Comparison of ENCODE assay signal across 22 cellular contexts in the genomic region with DNA sequence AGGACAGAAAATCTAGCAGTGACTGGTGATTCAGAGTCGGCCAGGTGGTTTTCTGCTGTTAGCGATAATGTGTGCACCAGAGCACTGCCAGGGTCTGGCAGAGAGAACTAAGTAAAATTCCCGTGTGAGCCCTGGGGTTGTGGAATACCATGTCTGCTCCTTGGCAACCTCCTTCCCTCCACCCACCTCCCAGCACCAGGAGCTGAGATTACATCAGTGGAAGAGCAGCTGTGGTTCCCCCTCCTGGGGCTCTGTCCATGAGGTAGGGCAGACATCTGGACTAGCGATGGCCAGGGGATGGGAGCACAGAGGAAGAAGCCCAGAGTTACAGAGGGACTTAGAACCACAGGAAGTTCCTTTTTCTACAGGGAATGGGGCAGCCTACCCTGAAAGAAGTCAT. TPM values are rescaled to one million over a fixed set of nuclear protein-coding genes. Genes with fewer than 3 reads are reported as not detected.
DNase-seq lines count a peak whose midpoint lies in the region; TF ChIP-seq lines count a peak whose summit lies in the region.
"Had no signal": no experiment of that assay in that cellular context is flagged by ENCODE, and none has a peak within 500 bp of the region (broad histone marks: within the 10 kb centered on the region; RNA-seq: fewer than 3 reads in every experiment).

No MANE protein-coding gene starts in this region.

- peaks cover 82% of the 10 kb centered on the region for H3K36me3 Mint-ChIP-seq in dendritic cell treated with granulocyte-macrophage colony-stimulating factor and Interleukin-4, amounts not matched to agents 40 ng/mL and 50 ng/mL, for 4 days (ENCODE audit: low read depth)
- peaks cover 3% of the 10 kb centered on the region for H3K36me3 Mint-ChIP-seq in neural crest cell (ENCODE audit: low read depth)

- DNase-seq in DMS 273 (lab: John Stamatoyannopoulos, UW; ENCODE audit: unreplicated experiment) (peak; percentile 74), RPMI7951 (ENCODE audit: low read depth) (peak; percentile 72), neural crest cell (ENCODE audit: low read depth, low spot score) (no peak), occipital lobe (lab: John Stamatoyannopoulos, UW) (no peak), NAMALWA (ENCODE audit: low spot score) (no peak)
- no peak for DNase-seq in stimulated activated CD4-positive, alpha-beta T cell treated with anti-CD3 and anti-CD28 coated beads, Interleukin-4, amount 100 ng/mL, for 4 hours
- DNase-seq: activated CD4-positive, CD25-positive, alpha-beta regulatory T cell; activated CD8-positive, alpha-beta T cell treated with anti-CD3 and anti-CD28 coated beads for 36 hours; activated T-cell treated with anti-CD3 and anti-CD28 coated beads, Interleukin-2, amount 50 U/mL, for 1 hour; adrenal gland; colonic mucosa; islet precursor cell; mammary epithelial cell; naive thymus-derived CD4-positive, alpha-beta T cell; NCI-H1092; NCI-H2081 treated with DMSO at 0.1 percent for 48 hours; T-helper 9 cell; thyroid gland had no signal

- intact Hi-C loops in dendritic cell treated with granulocyte-macrophage colony-stimulating factor and Interleukin-4, amounts not matched to agents 40 ng/mL and 50 ng/mL, for 4 days (cut with micrococcal nuclease) = no loop called here

- H3K4me1 Mint-ChIP-seq in dendritic cell treated with granulocyte-macrophage colony-stimulating factor and Interleukin-4, amounts not matched to agents 40 ng/mL and 50 ng/mL, for 4 days (ENCODE audit: low read depth) = peaks cover 55% of the 10 kb centered on the region
- H3K4me1 Mint-ChIP-seq in neural crest cell = peaks cover 17% of the 10 kb centered on the region

- no peaks in the 10 kb centered on the region for H3K27me3 Mint-ChIP-seq in dendritic cell treated with granulocyte-macrophage colony-stimulating factor and Interleukin-4, amounts not matched to agents 40 ng/mL and 50 ng/mL, for 4 days
- no peaks in the 10 kb centered on the region for H3K27me3 Mint-ChIP-seq in neural crest cell (ENCODE audit: low read depth)

- H3K27ac Mint-ChIP-seq in dendritic cell treated with granulocyte-macrophage colony-stimulating factor and Interleukin-4, amounts not matched to agents 40 ng/mL and 50 ng/mL, for 4 days = peak overlapping the region; percentile 31
- H3K27ac Mint-ChIP-seq in neural crest cell (ENCODE audit: unreplicated experiment) = peak overlapping the region; percentile 43
- H3K27ac Mint-ChIP-seq: stimulated activated effector memory CD8-positive, alpha-beta T cell treated with anti-CD3 and anti-CD28 coated beads, Interleukin-12 subunit alpha, Interleukin-12 subunit beta, amount 100 ng/mL, for 72 hours had no signal

- TF ChIP-seq CTCF in neural crest cell (conservative IDR thresholded peaks at IDR 0.05) = no peak

- no peak overlapping the region for H3K4me3 Mint-ChIP-seq in dendritic cell treated with granulocyte-macrophage colony-stimulating factor and Interleukin-4, amounts not matched to agents 40 ng/mL and 50 ng/mL, for 4 days
- no peak overlapping the region for H3K4me3 Mint-ChIP-seq in neural crest cell
- H3K4me3 Mint-ChIP-seq: activated CD8-positive, alpha-beta T cell treated with anti-CD3 and anti-CD28 coated beads for 36 hours; naive thymus-derived CD4-positive, alpha-beta T cell; stimulated activated effector memory CD8-positive, alpha-beta T cell treated with anti-CD3 and anti-CD28 coated beads, Interleukin-12 subunit alpha, Interleukin-12 subunit beta, amount 100 ng/mL, for 72 hours had no signal

- H3K9me3 Mint-ChIP-seq in dendritic cell treated with granulocyte-macrophage colony-stimulating factor and Interleukin-4, amounts not matched to agents 40 ng/mL and 50 ng/mL, for 4 days = peaks cover 14% of the 10 kb centered on the region
- peaks cover 7% of the 10 kb centered on the region for H3K9me3 Mint-ChIP-seq in neural crest cell

RNA-seq across cellular contexts. Expression of a gene that starts 15.8 kb away (rescaled TPM):
- not detected in 2 replicates for total RNA-seq in RPMI7951 (2014; rRNA removed; shearing (Covaris generic))
- total RNA-seq in neural crest cell (not detected in 2 replicates), occipital lobe (not detected)
- total RNA-seq: activated CD8-positive, alpha-beta T cell treated with anti-CD3 and anti-CD28 coated beads for 36 hours; HT1080; mammary epithelial cell; NCI-H460 had no signal

RNA-seq across cellular contexts. Expression of a gene that starts 20.4 kb away (rescaled TPM):
- total RNA-seq in RPMI7951 (2014; rRNA removed; shearing (Covaris generic)) = 0.49 TPM in 1 of 2 replicates, not detected in the other
- not detected in 2 replicates for total RNA-seq in neural crest cell
- 0.31 TPM for total RNA-seq in occipital lobe
- total RNA-seq: HT1080, mammary epithelial cell had no signal

RNA-seq across cellular contexts. Expression of a gene that starts 28.4 kb away (rescaled TPM):
- 0.12 and 0.20 TPM in 2 replicates for total RNA-seq in RPMI7951 (2014; rRNA removed; shearing (Covaris generic))
- 11.1 and 12.2 TPM in 2 replicates for total RNA-seq in neural crest cell
- 0.47 TPM for total RNA-seq in occipital lobe

RNA-seq across cellular contexts. Expression of a gene that starts 41.4 kb away (rescaled TPM):
- total RNA-seq in RPMI7951 (2014; rRNA removed; shearing (Covaris generic)) = not detected in 2 replicates
- total RNA-seq in neural crest cell (0.41 and 0.42 TPM in 2 replicates), occipital lobe (1.4 TPM)
- total RNA-seq: HT1080, mammary epithelial cell, NCI-H460 had no signal

RNA-seq across cellular contexts. Expression of a gene that starts 50.4 kb away (rescaled TPM):
- total RNA-seq in RPMI7951 (2014; rRNA removed; shearing (Covaris generic)) = not detected in 2 replicates
- total RNA-seq in neural crest cell = not detected in 2 replicates
- total RNA-seq in occipital lobe = not detected
- total RNA-seq: activated CD8-positive, alpha-beta T cell treated with anti-CD3 and anti-CD28 coated beads for 36 hours; HT1080; mammary epithelial cell; NCI-H460 had no signal

Comparison
In these comparisons a context has a peak if more than half of its experiments do, and no peak if none do; other contexts are left out.
1. DNase-seq: peak in DMS 273 (single experiment) and RPMI7951 (single experiment); none in neural crest cell (single experiment), occipital lobe (single experiment), NAMALWA (single experiment) and stimulated activated CD4-positive, alpha-beta T cell treated with anti-CD3 and anti-CD28 coated beads, Interleukin-4, amount 100 ng/mL, for 4 hours (0 of 2).